1 cellular context compared by ENCODE assay signal in the genomic region with DNA sequence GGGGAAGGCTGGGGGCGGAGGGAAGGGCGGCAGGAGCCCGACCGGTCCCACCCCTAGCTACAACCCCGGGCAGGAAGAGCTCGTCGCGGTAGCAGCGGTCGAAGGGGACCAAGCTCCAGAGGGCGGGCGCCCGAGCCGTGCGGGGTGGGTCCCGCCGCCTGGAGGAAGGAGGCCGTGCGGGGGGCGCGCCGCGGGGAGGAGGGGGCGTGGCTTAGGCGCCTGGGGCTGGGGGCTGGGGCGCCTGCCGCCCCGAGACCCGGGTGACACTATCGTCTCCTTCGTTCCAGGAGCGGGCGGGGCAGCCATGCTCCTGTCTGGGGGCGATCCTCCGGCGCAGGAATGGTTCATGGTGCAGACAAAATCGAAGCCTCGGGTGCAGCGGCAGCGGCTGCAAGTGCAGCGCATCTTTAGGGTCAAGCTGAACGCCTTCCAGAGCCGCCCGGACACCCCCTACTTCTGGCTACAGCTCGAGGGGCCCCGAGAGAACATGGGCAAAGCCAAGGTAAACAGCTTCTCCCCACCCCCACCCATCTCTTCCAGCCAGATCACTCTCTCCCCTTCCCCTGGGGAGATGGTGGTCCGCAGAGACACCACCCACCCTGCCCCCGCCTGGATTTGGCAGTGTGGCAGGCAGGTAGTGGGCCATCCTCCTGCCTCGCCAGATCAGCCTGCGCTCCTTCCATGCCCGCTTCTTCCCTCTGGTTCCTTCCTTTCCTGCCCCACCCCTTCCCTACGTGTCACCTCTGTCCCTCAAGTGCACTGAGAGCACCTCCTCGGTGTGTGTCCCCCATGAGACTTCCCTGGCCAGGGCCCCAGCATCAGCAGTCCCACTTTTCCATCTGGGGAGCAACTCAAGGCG.
TF ChIP-seq lines count a peak whose summit lies in the region.

A gene (plus strand): TSS at position 61 of the 859 bp plus-strand sequence. CDS start 244 bp downstream, at position 305.

TF ChIP-seq in HepG2, 621 proteins besides CTCF, POLR2A, EP300 and RAD21 (continued from another document and continues in another):
- TF ChIP-seq ARNTL (CRISPR knock-in tag; IDR thresholded peaks at IDR 0.05), result no peak
- TF ChIP-seq FOSL1 (CRISPR knock-in tag; IDR thresholded peaks at IDR 0.05; ENCODE audit: borderline replicate concordance), result no peak
- TF ChIP-seq, protein P1, sequence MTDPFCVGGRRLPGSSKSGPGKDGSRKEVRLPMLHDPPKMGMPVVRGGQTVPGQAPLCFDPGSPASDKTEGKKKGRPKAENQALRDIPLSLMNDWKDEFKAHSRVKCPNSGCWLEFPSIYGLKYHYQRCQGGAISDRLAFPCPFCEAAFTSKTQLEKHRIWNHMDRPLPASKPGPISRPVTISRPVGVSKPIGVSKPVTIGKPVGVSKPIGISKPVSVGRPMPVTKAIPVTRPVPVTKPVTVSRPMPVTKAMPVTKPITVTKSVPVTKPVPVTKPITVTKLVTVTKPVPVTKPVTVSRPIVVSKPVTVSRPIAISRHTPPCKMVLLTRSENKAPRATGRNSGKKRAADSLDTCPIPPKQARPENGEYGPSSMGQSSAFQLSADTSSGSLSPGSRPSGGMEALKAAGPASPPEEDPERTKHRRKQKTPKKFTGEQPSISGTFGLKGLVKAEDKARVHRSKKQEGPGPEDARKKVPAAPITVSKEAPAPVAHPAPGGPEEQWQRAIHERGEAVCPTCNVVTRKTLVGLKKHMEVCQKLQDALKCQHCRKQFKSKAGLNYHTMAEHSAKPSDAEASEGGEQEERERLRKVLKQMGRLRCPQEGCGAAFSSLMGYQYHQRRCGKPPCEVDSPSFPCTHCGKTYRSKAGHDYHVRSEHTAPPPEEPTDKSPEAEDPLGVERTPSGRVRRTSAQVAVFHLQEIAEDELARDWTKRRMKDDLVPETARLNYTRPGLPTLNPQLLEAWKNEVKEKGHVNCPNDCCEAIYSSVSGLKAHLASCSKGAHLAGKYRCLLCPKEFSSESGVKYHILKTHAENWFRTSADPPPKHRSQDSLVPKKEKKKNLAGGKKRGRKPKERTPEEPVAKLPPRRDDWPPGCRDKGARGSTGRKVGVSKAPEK (CRISPR knock-in tag; IDR thresholded peaks at IDR 0.05; ENCODE audit: borderline replicate concordance), result no peak
- TF ChIP-seq EZH2 (conservative IDR thresholded peaks at IDR 0.05; ENCODE audit: low read depth, low read length), result 0 out of 2 replicates have a peak, but pooled peaks have one; percentile 76
- TF ChIP-seq, protein P2, sequence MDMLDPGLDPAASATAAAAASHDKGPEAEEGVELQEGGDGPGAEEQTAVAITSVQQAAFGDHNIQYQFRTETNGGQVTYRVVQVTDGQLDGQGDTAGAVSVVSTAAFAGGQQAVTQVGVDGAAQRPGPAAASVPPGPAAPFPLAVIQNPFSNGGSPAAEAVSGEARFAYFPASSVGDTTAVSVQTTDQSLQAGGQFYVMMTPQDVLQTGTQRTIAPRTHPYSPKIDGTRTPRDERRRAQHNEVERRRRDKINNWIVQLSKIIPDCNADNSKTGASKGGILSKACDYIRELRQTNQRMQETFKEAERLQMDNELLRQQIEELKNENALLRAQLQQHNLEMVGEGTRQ (IDR thresholded peaks at IDR 0.05; ENCODE audit: low read depth, low read length), result no peak
- TF ChIP-seq, protein P2 (CRISPR knock-in tag; IDR thresholded peaks at IDR 0.05; ENCODE audit: borderline replicate concordance), result no peak; the same call in 1 of the 2 replicates
- TF ChIP-seq, protein P3, sequence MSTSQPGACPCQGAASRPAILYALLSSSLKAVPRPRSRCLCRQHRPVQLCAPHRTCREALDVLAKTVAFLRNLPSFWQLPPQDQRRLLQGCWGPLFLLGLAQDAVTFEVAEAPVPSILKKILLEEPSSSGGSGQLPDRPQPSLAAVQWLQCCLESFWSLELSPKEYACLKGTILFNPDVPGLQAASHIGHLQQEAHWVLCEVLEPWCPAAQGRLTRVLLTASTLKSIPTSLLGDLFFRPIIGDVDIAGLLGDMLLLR (CRISPR knock-in tag; IDR thresholded peaks at IDR 0.05), result no peak
- TF ChIP-seq, protein P4, sequence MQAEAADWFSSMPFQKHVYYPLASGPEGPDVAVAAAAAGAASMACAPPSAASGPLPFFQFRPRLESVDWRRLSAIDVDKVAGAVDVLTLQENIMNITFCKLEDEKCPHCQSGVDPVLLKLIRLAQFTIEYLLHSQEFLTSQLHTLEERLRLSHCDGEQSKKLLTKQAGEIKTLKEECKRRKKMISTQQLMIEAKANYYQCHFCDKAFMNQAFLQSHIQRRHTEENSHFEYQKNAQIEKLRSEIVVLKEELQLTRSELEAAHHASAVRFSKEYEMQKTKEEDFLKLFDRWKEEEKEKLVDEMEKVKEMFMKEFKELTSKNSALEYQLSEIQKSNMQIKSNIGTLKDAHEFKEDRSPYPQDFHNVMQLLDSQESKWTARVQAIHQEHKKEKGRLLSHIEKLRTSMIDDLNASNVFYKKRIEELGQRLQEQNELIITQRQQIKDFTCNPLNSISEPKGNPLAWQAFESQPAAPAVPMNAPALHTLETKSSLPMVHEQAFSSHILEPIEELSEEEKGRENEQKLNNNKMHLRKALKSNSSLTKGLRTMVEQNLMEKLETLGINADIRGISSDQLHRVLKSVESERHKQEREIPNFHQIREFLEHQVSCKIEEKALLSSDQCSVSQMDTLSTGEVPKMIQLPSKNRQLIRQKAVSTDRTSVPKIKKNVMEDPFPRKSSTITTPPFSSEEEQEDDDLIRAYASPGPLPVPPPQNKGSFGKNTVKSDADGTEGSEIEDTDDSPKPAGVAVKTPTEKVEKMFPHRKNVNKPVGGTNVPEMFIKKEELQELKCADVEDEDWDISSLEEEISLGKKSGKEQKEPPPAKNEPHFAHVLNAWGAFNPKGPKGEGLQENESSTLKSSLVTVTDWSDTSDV (CRISPR knock-in tag; IDR thresholded peaks at IDR 0.05), result 0 out of 2 replicates have a peak, but pooled peaks have one; percentile 47
- TF ChIP-seq ZNF577 (CRISPR knock-in tag; IDR thresholded peaks at IDR 0.05; ENCODE audit: borderline replicate concordance, low read depth), result no peak
- no peak for TF ChIP-seq KAT8 (CRISPR knock-in tag; IDR thresholded peaks at IDR 0.05)
- TF ChIP-seq NRL (CRISPR knock-in tag; IDR thresholded peaks at IDR 0.05; ENCODE audit: borderline replicate concordance), result peak; percentile 69; the same call in 1 of the 2 replicates
- no peak for TF ChIP-seq ISX (CRISPR knock-in tag; conservative IDR thresholded peaks at IDR 0.05)
- TF ChIP-seq, protein P5, sequence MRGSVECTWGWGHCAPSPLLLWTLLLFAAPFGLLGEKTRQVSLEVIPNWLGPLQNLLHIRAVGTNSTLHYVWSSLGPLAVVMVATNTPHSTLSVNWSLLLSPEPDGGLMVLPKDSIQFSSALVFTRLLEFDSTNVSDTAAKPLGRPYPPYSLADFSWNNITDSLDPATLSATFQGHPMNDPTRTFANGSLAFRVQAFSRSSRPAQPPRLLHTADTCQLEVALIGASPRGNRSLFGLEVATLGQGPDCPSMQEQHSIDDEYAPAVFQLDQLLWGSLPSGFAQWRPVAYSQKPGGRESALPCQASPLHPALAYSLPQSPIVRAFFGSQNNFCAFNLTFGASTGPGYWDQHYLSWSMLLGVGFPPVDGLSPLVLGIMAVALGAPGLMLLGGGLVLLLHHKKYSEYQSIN (CRISPR knock-in tag; IDR thresholded peaks at IDR 0.05; ENCODE audit: borderline replicate concordance), result no peak
- 0 out of 2 replicates have a peak, but pooled peaks have one; percentile 14 for TF ChIP-seq ZNF777 (CRISPR knock-in tag; IDR thresholded peaks at IDR 0.05)
- no peak for TF ChIP-seq ZBTB38 (CRISPR knock-in tag; IDR thresholded peaks at IDR 0.05)
- no peak for TF ChIP-seq FOXA3 (CRISPR knock-in tag; IDR thresholded peaks at IDR 0.05)
- TF ChIP-seq ZNF510 (CRISPR knock-in tag; IDR thresholded peaks at IDR 0.05; ENCODE audit: low read depth), result 0 out of 2 replicates have a peak, but pooled peaks have one; percentile 49
- TF ChIP-seq HDAC1 (CRISPR knock-in tag; IDR thresholded peaks at IDR 0.05), result 0 out of 2 replicates have a peak, but pooled peaks have one; percentile 32
- peak; percentile 52; the same call in 1 of the 2 replicates for TF ChIP-seq ZNF343 (CRISPR knock-in tag; IDR thresholded peaks at IDR 0.05)
- TF ChIP-seq, protein P6, sequence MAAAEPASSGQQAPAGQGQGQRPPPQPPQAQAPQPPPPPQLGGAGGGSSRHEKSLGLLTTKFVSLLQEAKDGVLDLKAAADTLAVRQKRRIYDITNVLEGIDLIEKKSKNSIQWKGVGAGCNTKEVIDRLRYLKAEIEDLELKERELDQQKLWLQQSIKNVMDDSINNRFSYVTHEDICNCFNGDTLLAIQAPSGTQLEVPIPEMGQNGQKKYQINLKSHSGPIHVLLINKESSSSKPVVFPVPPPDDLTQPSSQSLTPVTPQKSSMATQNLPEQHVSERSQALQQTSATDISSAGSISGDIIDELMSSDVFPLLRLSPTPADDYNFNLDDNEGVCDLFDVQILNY (CRISPR knock-in tag; conservative IDR thresholded peaks at IDR 0.05), result no peak
- no peak for TF ChIP-seq NR2F6 (IDR thresholded peaks at IDR 0.05)
- no peak for TF ChIP-seq NR2F6 (CRISPR knock-in tag; IDR thresholded peaks at IDR 0.05)
- no peak for TF ChIP-seq NPAS2 (CRISPR knock-in tag; IDR thresholded peaks at IDR 0.05; ENCODE audit: borderline replicate concordance)
- no peak for TF ChIP-seq ZNF562 (CRISPR knock-in tag; IDR thresholded peaks at IDR 0.05; ENCODE audit: borderline replicate concordance)
- no peak for TF ChIP-seq SPEN (CRISPR knock-in tag; IDR thresholded peaks at IDR 0.05; ENCODE audit: low read depth)
- no peak for TF ChIP-seq ZNF660 (CRISPR knock-in tag; IDR thresholded peaks at IDR 0.05; ENCODE audit: borderline replicate concordance, low read depth)
- TF ChIP-seq ATRX (CRISPR knock-in tag; IDR thresholded peaks at IDR 0.05; ENCODE audit: borderline replicate concordance), result no peak
- TF ChIP-seq U2AF2 (IDR thresholded peaks at IDR 0.05; ENCODE audit: low read depth, low read length), result no peak
- TF ChIP-seq ZNF10 (CRISPR knock-in tag; IDR thresholded peaks at IDR 0.05; ENCODE audit: borderline replicate concordance, low read depth), result no peak
- peak; percentile 80; the same call in 1 of the 2 replicates for TF ChIP-seq HES4 (CRISPR knock-in tag; IDR thresholded peaks at IDR 0.05; ENCODE audit: borderline replicate concordance)
- TF ChIP-seq RAD51 (IDR thresholded peaks at IDR 0.05; ENCODE audit: borderline replicate concordance), result no peak
- no peak for TF ChIP-seq ATF7 (IDR thresholded peaks at IDR 0.05)
- TF ChIP-seq ATF7 (CRISPR knock-in tag; IDR thresholded peaks at IDR 0.05), result peak; percentile 55; the same call in 1 of the 2 replicates
- TF ChIP-seq, protein P7, sequence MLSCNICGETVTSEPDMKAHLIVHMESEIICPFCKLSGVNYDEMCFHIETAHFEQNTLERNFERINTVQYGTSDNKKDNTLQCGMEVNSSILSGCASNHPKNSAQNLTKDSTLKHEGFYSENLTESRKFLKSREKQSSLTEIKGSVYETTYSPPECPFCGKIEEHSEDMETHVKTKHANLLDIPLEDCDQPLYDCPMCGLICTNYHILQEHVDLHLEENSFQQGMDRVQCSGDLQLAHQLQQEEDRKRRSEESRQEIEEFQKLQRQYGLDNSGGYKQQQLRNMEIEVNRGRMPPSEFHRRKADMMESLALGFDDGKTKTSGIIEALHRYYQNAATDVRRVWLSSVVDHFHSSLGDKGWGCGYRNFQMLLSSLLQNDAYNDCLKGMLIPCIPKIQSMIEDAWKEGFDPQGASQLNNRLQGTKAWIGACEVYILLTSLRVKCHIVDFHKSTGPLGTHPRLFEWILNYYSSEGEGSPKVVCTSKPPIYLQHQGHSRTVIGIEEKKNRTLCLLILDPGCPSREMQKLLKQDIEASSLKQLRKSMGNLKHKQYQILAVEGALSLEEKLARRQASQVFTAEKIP (CRISPR knock-in tag; IDR thresholded peaks at IDR 0.05; ENCODE audit: borderline replicate concordance), result no peak
- TF ChIP-seq, protein P8, sequence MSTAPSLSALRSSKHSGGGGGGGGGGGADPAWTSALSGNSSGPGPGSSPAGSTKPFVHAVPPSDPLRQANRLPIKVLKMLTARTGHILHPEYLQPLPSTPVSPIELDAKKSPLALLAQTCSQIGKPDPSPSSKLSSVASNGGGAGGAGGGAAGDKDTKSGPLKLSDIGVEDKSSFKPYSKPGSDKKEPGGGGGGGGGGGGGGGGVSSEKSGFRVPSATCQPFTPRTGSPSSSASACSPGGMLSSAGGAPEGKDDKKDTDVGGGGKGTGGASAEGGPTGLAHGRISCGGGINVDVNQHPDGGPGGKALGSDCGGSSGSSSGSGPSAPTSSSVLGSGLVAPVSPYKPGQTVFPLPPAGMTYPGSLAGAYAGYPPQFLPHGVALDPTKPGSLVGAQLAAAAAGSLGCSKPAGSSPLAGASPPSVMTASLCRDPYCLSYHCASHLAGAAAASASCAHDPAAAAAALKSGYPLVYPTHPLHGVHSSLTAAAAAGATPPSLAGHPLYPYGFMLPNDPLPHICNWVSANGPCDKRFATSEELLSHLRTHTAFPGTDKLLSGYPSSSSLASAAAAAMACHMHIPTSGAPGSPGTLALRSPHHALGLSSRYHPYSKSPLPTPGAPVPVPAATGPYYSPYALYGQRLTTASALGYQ (CRISPR knock-in tag; IDR thresholded peaks at IDR 0.05), result no peak
- TF ChIP-seq BORCS8-MEF2B (CRISPR knock-in tag; IDR thresholded peaks at IDR 0.05), result 0 out of 2 replicates have a peak, but pooled peaks have one; percentile 37
- TF ChIP-seq SAFB2 (CRISPR knock-in tag; IDR thresholded peaks at IDR 0.05; ENCODE audit: borderline replicate concordance, low read depth), result no peak; the same call in 1 of the 2 replicates
- 0 out of 2 replicates have a peak, but pooled peaks have one; percentile 50 for TF ChIP-seq ZNF891 (CRISPR knock-in tag; IDR thresholded peaks at IDR 0.05)
- no peak for TF ChIP-seq ZC3H4 (CRISPR knock-in tag; IDR thresholded peaks at IDR 0.05; ENCODE audit: borderline replicate concordance)
- no peak for TF ChIP-seq REL (CRISPR knock-in tag; conservative IDR thresholded peaks at IDR 0.05)
- 0 out of 2 replicates have a peak, but pooled peaks have one; percentile 41 for TF ChIP-seq ZNF446 (CRISPR knock-in tag; IDR thresholded peaks at IDR 0.05)
- TF ChIP-seq PCBP1 (IDR thresholded peaks at IDR 0.05; ENCODE audit: borderline replicate concordance, low read depth, low read length), result peak; percentile 87
- TF ChIP-seq ZNF547 (CRISPR knock-in tag; IDR thresholded peaks at IDR 0.05), result no peak
- TF ChIP-seq, protein P9, sequence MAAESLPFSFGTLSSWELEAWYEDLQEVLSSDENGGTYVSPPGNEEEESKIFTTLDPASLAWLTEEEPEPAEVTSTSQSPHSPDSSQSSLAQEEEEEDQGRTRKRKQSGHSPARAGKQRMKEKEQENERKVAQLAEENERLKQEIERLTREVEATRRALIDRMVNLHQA (CRISPR knock-in tag; IDR thresholded peaks at IDR 0.05), result no peak
- TF ChIP-seq ZNF569 (CRISPR knock-in tag; IDR thresholded peaks at IDR 0.05; ENCODE audit: borderline replicate concordance), result no peak
- TF ChIP-seq ZBTB21 (CRISPR knock-in tag; IDR thresholded peaks at IDR 0.05), result no peak
- peak; percentile 18; the same call in 1 of the 2 replicates for TF ChIP-seq ZNF616 (CRISPR knock-in tag; IDR thresholded peaks at IDR 0.05; ENCODE audit: low read depth)
- no peak for TF ChIP-seq NKX3-1 (CRISPR knock-in tag; IDR thresholded peaks at IDR 0.05)
- peak; percentile 62; the same call in 1 of the 2 replicates for TF ChIP-seq ZNF333 (CRISPR knock-in tag; IDR thresholded peaks at IDR 0.05; ENCODE audit: borderline replicate concordance)
- TF ChIP-seq SRSF4 (IDR thresholded peaks at IDR 0.05; ENCODE audit: low read depth, low read length, poor library complexity, severe bottlenecking), result no peak
- peak; percentile 77; the same call in 1 of the 2 replicates for TF ChIP-seq FOXC1 (CRISPR knock-in tag; IDR thresholded peaks at IDR 0.05; ENCODE audit: borderline replicate concordance)
